11 cellular contexts compared by ENCODE assay signal in the genomic region with DNA sequence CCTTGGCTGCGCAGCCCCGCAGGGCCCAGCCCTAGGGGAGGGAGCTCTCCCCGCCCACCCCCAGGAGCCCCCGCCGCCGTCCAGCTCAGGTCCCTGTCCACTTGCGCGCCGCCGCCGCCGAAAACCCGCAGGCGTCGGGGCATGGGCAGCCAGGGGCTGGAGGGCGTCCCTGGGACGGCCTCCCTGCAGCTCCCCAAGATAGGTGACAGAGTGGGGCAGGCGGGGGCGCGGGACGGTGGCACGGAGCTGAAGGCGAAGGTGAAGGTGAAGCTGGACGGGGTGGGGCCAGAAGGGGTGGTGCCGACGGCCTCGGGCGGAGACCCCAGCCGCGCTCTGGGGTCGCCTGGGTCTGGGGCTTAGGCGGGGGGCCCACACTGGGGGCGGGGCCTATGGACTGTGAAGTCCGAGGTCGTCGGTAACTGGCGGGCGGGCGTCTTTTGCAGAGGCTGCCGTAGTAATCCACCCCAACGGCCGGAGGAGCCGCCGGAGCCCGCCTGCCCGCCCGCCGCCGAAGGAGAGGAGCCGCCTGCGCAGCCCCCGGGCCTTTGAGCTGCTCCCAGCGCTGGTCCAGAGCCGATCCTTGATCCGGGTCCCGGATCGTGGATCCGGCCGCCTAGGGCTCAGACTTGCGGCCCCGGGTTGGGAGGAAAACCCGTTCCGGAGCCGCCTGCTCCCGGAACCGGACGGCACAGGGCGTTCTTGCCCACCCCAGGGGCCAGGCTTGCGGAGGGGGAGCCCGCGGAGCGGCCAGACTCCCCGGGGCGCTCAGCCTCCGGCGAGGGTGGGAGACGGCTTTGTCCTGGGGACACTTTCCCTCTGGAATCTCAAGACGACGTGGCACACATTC. TPM values are rescaled to one million over a fixed set of nuclear protein-coding genes. Genes with fewer than 3 reads are reported as not detected.
DNase-seq lines count a peak whose midpoint lies in the region; ATAC-seq, FAIRE-seq and TF ChIP-seq lines count a peak whose summit lies in the region.
"Had no signal": no experiment of that assay in that cellular context is flagged by ENCODE, and none has a peak within 500 bp of the region (broad histone marks: within the 10 kb centered on the region; RNA-seq: fewer than 3 reads in every experiment).

No MANE protein-coding gene starts in this region.

- no peak overlapping the region for H3K4me3 ChIP-seq in astrocyte (ENCODE audit: insufficient read depth, low read depth, low read length)
- H3K4me3 ChIP-seq in right atrium auricular region, result peak overlapping the region; percentile 13 to 40
- H3K4me3 ChIP-seq: lung had no signal

- no peaks in the 10 kb centered on the region for H3K27me3 Mint-ChIP-seq in astrocyte (ENCODE audit: low read depth, unreplicated experiment)

- no peak for ATAC-seq in HG03521 (IDR thresholded peaks at IDR 0.05; ENCODE audit: unreplicated experiment)

- DNase-seq in GM03348 (ENCODE audit: low spot score) (peak; percentile 80), astrocyte (ENCODE audit: low read depth) (no peak), right atrium auricular region (ENCODE audit: low spot score) (no peak), retina (peak; percentile 93), LoVo (ENCODE audit: low spot score) (no peak), MV-4-11 (lab: John Stamatoyannopoulos, UW) (no peak)
- no peak for DNase-seq in activated CD8-positive, alpha-beta memory T cell treated with anti-CD3 and anti-CD28 coated beads for 24 hours
- DNase-seq: GF-D8 had no signal

- peak overlapping the region; percentile 89 for H3K27ac Mint-ChIP-seq in astrocyte (ENCODE audit: unreplicated experiment)

- H2AFZ ChIP-seq in astrocyte (ENCODE audit: low read depth, low read length), result no peak overlapping the region

- H3K36me3 Mint-ChIP-seq in astrocyte (ENCODE audit: low read depth, unreplicated experiment), result peaks cover 13% of the 10 kb centered on the region

- H3K27ac ChIP-seq in astrocyte (ENCODE audit: low read depth, low read length) (no peak overlapping the region), right atrium auricular region (peak overlapping the region; percentile 76 to 84)

- no peak for FAIRE-seq in astrocyte (lab: Jason Lieb, UNC)
- FAIRE-seq: H54 had no signal

- H3K9me3 Mint-ChIP-seq in astrocyte (ENCODE audit: unreplicated experiment), result no peaks in the 10 kb centered on the region

- H3K79me2 ChIP-seq in astrocyte (ENCODE audit: insufficient read depth, low read length), result no peaks in the 10 kb centered on the region

- H3K36me3 ChIP-seq in astrocyte (ENCODE audit: insufficient read depth, low read length), result peaks cover 11% of the 10 kb centered on the region
- H3K36me3 ChIP-seq in right atrium auricular region, result peaks cover 19% of the 10 kb centered on the region

- H3K4me2 ChIP-seq in astrocyte (ENCODE audit: low read length), result peak overlapping the region; percentile 23

- H3K4me1 Mint-ChIP-seq in astrocyte (ENCODE audit: low read depth, unreplicated experiment), result peaks cover 23% of the 10 kb centered on the region

- peak overlapping the region; percentile 2 for H3K9ac ChIP-seq in astrocyte (ENCODE audit: low read length)

- H3K4me3 Mint-ChIP-seq in astrocyte (ENCODE audit: unreplicated experiment), result no peak overlapping the region

- H4K20me1 ChIP-seq in astrocyte (ENCODE audit: insufficient read depth, low read length), result peaks cover 68% of the 10 kb centered on the region

- H3K27me3 ChIP-seq in astrocyte (ENCODE audit: insufficient read depth, low read length), result no peaks in the 10 kb centered on the region
- no peaks in the 10 kb centered on the region for H3K27me3 ChIP-seq in right atrium auricular region

- peaks cover 14% of the 10 kb centered on the region for H3K4me1 ChIP-seq in astrocyte (ENCODE audit: insufficient read depth, low read length)
- peaks cover 0 to 87% of the 10 kb centered on the region in 2 donors for H3K4me1 ChIP-seq in right atrium auricular region

- TF ChIP-seq CTCF in astrocyte (IDR thresholded peaks at IDR 0.05; ENCODE audit: insufficient read depth, low read depth, low read length) (no peak), right atrium auricular region (IDR thresholded peaks at IDR 0.05) (no peak)

- H3K9me3 ChIP-seq in astrocyte (ENCODE audit: insufficient read depth, low read depth, low read length) (no peaks in the 10 kb centered on the region), right atrium auricular region (no peaks in the 10 kb centered on the region)

RNA-seq across cellular contexts. Expression of gene SREBF1, which starts 27.0 kb away (rescaled TPM):
- total RNA-seq in astrocyte, result 59.2 and 65.6 TPM in 2 replicates
- 10 to 100 TPM; 17.0 to 29.8 TPM for total RNA-seq in right atrium auricular region

Comparison
In these comparisons a context has a peak if more than half of its experiments do, and no peak if none do; other contexts are left out.
1. DNase-seq: peak in GM03348 (single experiment) and retina (single experiment); none in astrocyte (single experiment), right atrium auricular region (single experiment), activated CD8-positive, alpha-beta memory T cell treated with anti-CD3 and anti-CD28 coated beads for 24 hours (single experiment), LoVo (single experiment) and MV-4-11 (single experiment).